ENCODE assay signal across 8 cellular contexts in genomic region chr19:49057636-49058234, GRCh38. TPM values are rescaled to one million over a fixed set of nuclear protein-coding genes. Genes with fewer than 3 reads are reported as not detected.
DNase-seq lines count a peak whose midpoint lies in the region; TF ChIP-seq lines count a peak whose summit lies in the region.

Gene CGB7 (minus strand): TSS chr19:49057749. CDS start chr19:49055375, 2,374 bp downstream.

- no peak within 1 kb of the TSS for H3K27ac ChIP-seq in ovary

- no peak for TF ChIP-seq CTCF in ovary (IDR thresholded peaks at IDR 0.05)

- no peaks in the 10 kb centered on the region for H3K36me3 ChIP-seq in ovary

- TF ChIP-seq EP300 in ovary (IDR thresholded peaks at IDR 0.05), result no peak

- peaks cover 2% of the 10 kb centered on the region for H3K4me1 ChIP-seq in ovary (ENCODE audit: insufficient read depth)

- no peak for TF ChIP-seq POLR2A in ovary (IDR thresholded peaks at IDR 0.05)

- peak; percentile 52 for DNase-seq in DMS114 treated with DMSO at 0.1 percent for 48 hours (lab: John Stamatoyannopoulos, UW; ENCODE audit: unreplicated experiment)
- peak; percentile 67 for DNase-seq in NCI-H226
- peak; percentile 36 for DNase-seq in activated naive CD4-positive, alpha-beta T cell treated with anti-CD3 and anti-CD28 coated beads, Interleukin-2, amount 50 U/mL, for 16 hours
- peak in 30 of 42 donors; percentile 8 to 64 (median 26) for DNase-seq in head of caudate nucleus
- peak; percentile 56 to 79 (median 72) for DNase-seq in ovary
- DNase-seq in KG1 (lab: John Stamatoyannopoulos, UW), result no peak
- no peak for DNase-seq in RPMI8226
- DNase-seq in SHP77 treated with DMSO at 0.1 percent for 48 hours (lab: John Stamatoyannopoulos, UW), result no peak

- no peaks in the 10 kb centered on the region for H3K27me3 ChIP-seq in ovary

- H3K4me3 ChIP-seq in ovary, result peak within 1 kb of the TSS; percentile 33

- intact Hi-C loops in head of caudate nucleus (cut with DNase I) (no loop called here), ovary (cut with DNase I) (no loop called here)

- 2 to 6% (median 3%) methylated on average over 38 of the region's 38 CpGs for WGBS in ovary, 3 donors

- H3K9me3 ChIP-seq in ovary, result no peaks in the 10 kb centered on the region

RNA-seq across cellular contexts. Expression of gene CGB7, which starts in this region (rescaled TPM):
- not detected for total RNA-seq in ovary
- under 1 TPM in 1 of 2 donors, not detected in 1; 0.15 TPM for polyA plus RNA-seq in ovary

Comparison
In these comparisons a context has a peak if more than half of its experiments do, and no peak if none do; other contexts are left out.
1. Peak in DNase-seq and H3K4me3 ChIP-seq in ovary; RNA of the gene not detected or under 1 TPM.
2. DNase-seq: peak in DMS114 treated with DMSO at 0.1 percent for 48 hours (single experiment), NCI-H226 (single experiment), activated naive CD4-positive, alpha-beta T cell treated with anti-CD3 and anti-CD28 coated beads, Interleukin-2, amount 50 U/mL, for 16 hours (single experiment) and head of caudate nucleus (30 of 42); none in KG1 (single experiment), RPMI8226 (single experiment) and SHP77 treated with DMSO at 0.1 percent for 48 hours (single experiment).